In genomic region chr15:35933531-35933930, GRCh38 we compare ENCODE assay signal across 35 cellular contexts.
"Had no signal": no experiment of that assay in that cellular context is flagged by ENCODE, and none has a peak within 500 bp of the region (broad histone marks: within the 10 kb centered on the region; RNA-seq: fewer than 3 reads in every experiment).

No MANE protein-coding gene starts in this region.

- DNase-seq: Karpas-422, Kasumi-1, KG1, MG63, MM.1S, MV-4-11, NCI-H1048, NCI-H1092, NCI-H1092 treated with DMSO at 0.1 percent for 48 hours, NCI-H1105, NCI-H1105 treated with DMSO at 0.1 percent for 48 hours, NCI-H1417, NCI-H1417 treated with DMSO at 0.1 percent for 48 hours, NCI-H1436, NCI-H1436 treated with DMSO at 0.1 percent for 48 hours, NCI-H146, NCI-H1694, NCI-H1694 treated with DMSO at 0.1 percent for 48 hours, NCI-H187, NCI-H187 treated with DMSO at 0.1 percent for 48 hours, NCI-H1930, NCI-H2029, NCI-H2029 treated with DMSO at 0.1 percent for 48 hours, NCI-H2081, NCI-H2081 treated with DMSO at 0.1 percent for 48 hours, NCI-H2107, NCI-H2171, NCI-H2171 treated with DMSO at 0.1 percent for 48 hours, NCI-H2227 treated with DMSO at 0.1 percent for 48 hours, NCI-H226, NCI-H345, NCI-H446, NCI-H446 treated with DMSO at 0.1 percent for 48 hours, NCI-H510A had no signal

- H3K4me3 ChIP-seq: MG63 had no signal

- H3K9me3 ChIP-seq: MG63 had no signal

- H3K27me3 ChIP-seq: MG63 had no signal

- H3K36me3 ChIP-seq: MG63 had no signal

- H3K4me2 ChIP-seq: KMS-11 had no signal

- H3K27ac ChIP-seq: KMS-11 had no signal

- H3K9ac ChIP-seq: KMS-11 had no signal
